In the genomic region with DNA sequence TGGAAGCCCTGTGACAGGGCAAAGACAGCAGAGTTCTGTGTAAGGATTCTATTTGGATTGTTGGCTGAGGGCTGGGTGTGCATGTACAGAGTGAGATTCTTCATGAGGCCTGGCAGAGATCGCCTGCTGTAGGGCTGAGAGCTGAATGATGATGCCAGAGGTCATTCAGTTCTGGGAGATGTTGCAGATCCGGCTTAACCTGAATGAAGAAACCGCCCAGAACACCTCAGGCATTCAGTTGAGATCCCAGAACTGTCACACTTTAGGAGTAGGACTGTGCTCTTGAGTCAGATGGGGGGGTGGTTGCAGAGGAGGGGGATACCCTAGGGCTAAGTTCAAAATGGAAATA, we compare ENCODE assay signal across 12 cellular contexts. TPM values are rescaled to one million over a fixed set of nuclear protein-coding genes. Genes with fewer than 3 reads are reported as not detected.
A peak's percentile ranks its signal among the peaks of the same experiment; 100 is the strongest.
DNase-seq lines count a peak whose midpoint lies in the region; ATAC-seq lines count a peak whose summit lies in the region.
"Had no signal": no experiment of that assay in that cellular context is flagged by ENCODE, and none has a peak within 500 bp of the region (broad histone marks: within the 10 kb centered on the region; RNA-seq: fewer than 3 reads in every experiment).

No MANE protein-coding gene starts in this region.

- no peaks in the 10 kb centered on the region for H3K36me3 ChIP-seq in Karpas-422 (ENCODE audit: insufficient read depth, low read length)

- no peaks in the 10 kb centered on the region for H3K27me3 Mint-ChIP-seq in activated T-helper 2 cell treated with anti-CD3 and anti-CD28 coated beads, Interferon-gamma antibody, Interleukin-2, Interleukin-4, amounts not matched to agents 10 μg/mL and 5 μg/mL and 100 μg/mL, durations not matched to agents 14 hours and 24 hours and 36 hours (ENCODE audit: low read depth)
- no peaks in the 10 kb centered on the region for H3K27me3 Mint-ChIP-seq in immature natural killer cell (ENCODE audit: low read depth in 3 of 3)

- H3K4me3 ChIP-seq in Karpas-422 (ENCODE audit: low read length): no peak overlapping the region

- H3K9me3 Mint-ChIP-seq in activated T-helper 2 cell treated with anti-CD3 and anti-CD28 coated beads, Interferon-gamma antibody, Interleukin-2, Interleukin-4, amounts not matched to agents 10 μg/mL and 5 μg/mL and 100 μg/mL, durations not matched to agents 14 hours and 24 hours and 36 hours: no peaks in the 10 kb centered on the region
- no peaks in the 10 kb centered on the region for H3K9me3 Mint-ChIP-seq in immature natural killer cell

- peaks cover 6% of the 10 kb centered on the region for H3K36me3 Mint-ChIP-seq in activated T-helper 2 cell treated with anti-CD3 and anti-CD28 coated beads, Interferon-gamma antibody, Interleukin-2, Interleukin-4, amounts not matched to agents 10 μg/mL and 5 μg/mL and 100 μg/mL, durations not matched to agents 14 hours and 24 hours and 36 hours (ENCODE audit: low read depth)
- peaks cover 0 to 3% (median 0%) of the 10 kb centered on the region in 3 donors for H3K36me3 Mint-ChIP-seq in immature natural killer cell

- H3K27ac ChIP-seq in Karpas-422 (ENCODE audit: low read length): no peak overlapping the region

- H3K4me3 Mint-ChIP-seq in activated T-helper 2 cell treated with anti-CD3 and anti-CD28 coated beads, Interferon-gamma antibody, Interleukin-2, Interleukin-4, amounts not matched to agents 10 μg/mL and 5 μg/mL and 100 μg/mL, durations not matched to agents 14 hours and 24 hours and 36 hours (ENCODE audit: low read depth): peak overlapping the region; percentile 70
- peak overlapping the region; percentile 56 to 72 (median 65) for H3K4me3 Mint-ChIP-seq in immature natural killer cell

- intact Hi-C loops in Right ventricle myocardium inferior (cut with DNase I) (loop anchor here (5.0 kb wide), 1 partner anchor 133 kb away; no protein-coding TSS in a partner anchor), cardiac septum (cut with DNase I) (loop anchor here (5.0 kb wide), 1 partner anchor 48 kb away; no protein-coding TSS in a partner anchor)
- intact Hi-C loops in activated T-helper 2 cell treated with anti-CD3 and anti-CD28 coated beads, Interferon-gamma antibody, Interleukin-2, Interleukin-4, amounts not matched to agents 10 μg/mL and 5 μg/mL and 100 μg/mL, durations not matched to agents 14 hours and 24 hours and 36 hours (cut with micrococcal nuclease): loop anchor here (1.0 kb wide), 1 partner anchor 9 kb away; no protein-coding TSS in a partner anchor

- H3K9me3 ChIP-seq in Karpas-422 (ENCODE audit: low read length): no peaks in the 10 kb centered on the region

- no peaks in the 10 kb centered on the region for H4K20me1 ChIP-seq in Karpas-422 (ENCODE audit: insufficient read depth, low read depth, low read length)

- ATAC-seq in Right ventricle myocardium inferior: peak; percentile 59
- no peak for ATAC-seq in GM21717 (IDR thresholded peaks at IDR 0.05; ENCODE audit: unreplicated experiment)
- ATAC-seq in HG03520 (IDR thresholded peaks at IDR 0.05; ENCODE audit: unreplicated experiment): no peak

- no peaks in the 10 kb centered on the region for H3K4me1 ChIP-seq in Karpas-422 (ENCODE audit: low read length)

- no peaks in the 10 kb centered on the region for H3K27me3 ChIP-seq in Karpas-422 (ENCODE audit: low read length)

- H3K9me2 ChIP-seq in Karpas-422 (replicated peaks; ENCODE audit: insufficient read depth, low read length): no peaks in the 10 kb centered on the region

- no peak overlapping the region for H2AFZ ChIP-seq in Karpas-422 (ENCODE audit: low read length)

- H3K9ac ChIP-seq in Karpas-422 (ENCODE audit: low read length): no peak overlapping the region

- peak overlapping the region; percentile 92 for H3K27ac Mint-ChIP-seq in activated T-helper 2 cell treated with anti-CD3 and anti-CD28 coated beads, Interferon-gamma antibody, Interleukin-2, Interleukin-4, amounts not matched to agents 10 μg/mL and 5 μg/mL and 100 μg/mL, durations not matched to agents 14 hours and 24 hours and 36 hours
- peak overlapping the region; percentile 84 to 92 (median 90) for H3K27ac Mint-ChIP-seq in immature natural killer cell

- H3K4me1 Mint-ChIP-seq in activated T-helper 2 cell treated with anti-CD3 and anti-CD28 coated beads, Interferon-gamma antibody, Interleukin-2, Interleukin-4, amounts not matched to agents 10 μg/mL and 5 μg/mL and 100 μg/mL, durations not matched to agents 14 hours and 24 hours and 36 hours (ENCODE audit: low read depth): peaks cover 83% of the 10 kb centered on the region
- H3K4me1 Mint-ChIP-seq in immature natural killer cell: peaks cover 75 to 92% of the 10 kb centered on the region in 2 donors

- H3K79me2 ChIP-seq in Karpas-422 (ENCODE audit: low read length): no peaks in the 10 kb centered on the region

- no peak overlapping the region for H3K4me2 ChIP-seq in Karpas-422 (ENCODE audit: low read depth, low read length, poor library complexity, severe bottlenecking)

- DNase-seq in Right ventricle myocardium inferior (ENCODE audit: missing footprints) (no peak), cardiac septum (ENCODE audit: low spot score) (no peak), immature natural killer cell (no peak), Karpas-422 (no peak), NCI-H1092 (lab: John Stamatoyannopoulos, UW) (no peak)
- no peak for DNase-seq in activated T-helper 2 cell treated with anti-CD3 and anti-CD28 coated beads, Interferon-gamma antibody, Interleukin-2, Interleukin-4, amounts not matched to agents 10 μg/mL and 5 μg/mL and 100 μg/mL, durations not matched to agents 14 hours and 24 hours and 36 hours (ENCODE audit: low spot score)
- DNase-seq: AML-193, amniotic stem cell, NCI-H1930, nucleus accumbens had no signal

RNA-seq across cellular contexts. Expression of a gene that starts 5.8 kb away (rescaled TPM):
- total RNA-seq in Right ventricle myocardium inferior: 41.8 TPM
- 46.3 TPM for total RNA-seq in cardiac septum
- total RNA-seq in activated T-helper 2 cell treated with anti-CD3 and anti-CD28 coated beads, Interferon-gamma antibody, Interleukin-2, Interleukin-4, amounts not matched to agents 10 μg/mL and 5 μg/mL and 100 μg/mL, durations not matched to agents 14 hours and 24 hours and 36 hours: 255 TPM in 2 replicates
- 100 to 1,000 TPM in 1 of 3 donors, 10 to 100 TPM in 2; 56.8 to 135 (median 76.3) TPM for polyA plus RNA-seq in immature natural killer cell
- 3.0 and 3.5 TPM in 2 replicates for total RNA-seq in Karpas-422 (2014; rRNA removed; shearing (Covaris generic); ENCODE audit: low replicate concordance)
